13 cellular contexts compared by ENCODE assay signal in genomic region chr1:204130989-204131892, GRCh38. TPM values are rescaled to one million over a fixed set of nuclear protein-coding genes. Genes with fewer than 3 reads are reported as not detected.
DNase-seq lines count a peak whose midpoint lies in the region.
"Had no signal": no experiment of that assay in that cellular context is flagged by ENCODE, and none has a peak within 500 bp of the region (broad histone marks: within the 10 kb centered on the region; RNA-seq: fewer than 3 reads in every experiment).

No MANE protein-coding gene starts in this region.

- H3K36me3 ChIP-seq in adipocyte (ENCODE audit: control insufficient read depth, insufficient read depth, low read length, severe bottlenecking) (peaks cover 3% of the 10 kb centered on the region), subcutaneous abdominal adipose tissue (ENCODE audit: control insufficient read depth in 5 of 5, insufficient read depth in 5 of 5, low read length in 5 of 5) (peaks cover 0 to 14% (median 6%) of the 10 kb centered on the region in 5 donors)

- no peaks in the 10 kb centered on the region for H3K9me3 ChIP-seq in adipocyte (ENCODE audit: control insufficient read depth, low read length)
- H3K9me3 ChIP-seq in subcutaneous abdominal adipose tissue (ENCODE audit: control insufficient read depth in 5 of 5, low read length in 5 of 5) = no peaks in the 10 kb centered on the region
- H3K9me3 ChIP-seq: psoas muscle, tibial nerve had no signal

- DNase-seq in HK-2 (ENCODE audit: unreplicated experiment) (peak; percentile 77), adipocyte (ENCODE audit: low read depth) (peak; percentile 86), hepatic stellate cell (ENCODE audit: low spot score) (peak; percentile 92), cerebellum (ENCODE audit: low spot score) (no peak), NCI-H524 (lab: John Stamatoyannopoulos, UW) (no peak), NCI-H2227 (lab: John Stamatoyannopoulos, UW; ENCODE audit: unreplicated experiment) (no peak), NCI-H2029 treated with DMSO at 0.1 percent for 48 hours (lab: John Stamatoyannopoulos, UW) (no peak)
- DNase-seq: activated CD8-positive, alpha-beta memory T cell treated with anti-CD3 and anti-CD28 coated beads for 24 hours; erythroblast; NCI-H748 treated with DMSO at 0.1 percent for 48 hours had no signal

- H3K9ac ChIP-seq in adipocyte (ENCODE audit: low read length) (peak overlapping the region; percentile 27), subcutaneous abdominal adipose tissue (ENCODE audit: low read length in 5 of 5) (no peak overlapping the region)

- H3K27me3 ChIP-seq in adipocyte (replicated peaks; ENCODE audit: control insufficient read depth, insufficient read depth, low read length) (no peaks in the 10 kb centered on the region), subcutaneous abdominal adipose tissue (ENCODE audit: control insufficient read depth in 5 of 5, insufficient read depth in 4 of 5, low read length in 5 of 5) (peaks cover 0 to 4% (median 0%) of the 10 kb centered on the region in 5 donors)
- H3K27me3 ChIP-seq: tibial nerve had no signal

- no peak overlapping the region for H3K4me3 ChIP-seq in adipocyte (ENCODE audit: low read length)
- H3K4me3 ChIP-seq in subcutaneous abdominal adipose tissue (ENCODE audit: low read depth in 1 of 5, low read length in 5 of 5) = no peak overlapping the region
- H3K4me3 ChIP-seq: psoas muscle, tibial nerve had no signal

- H3K4me1 ChIP-seq in adipocyte (ENCODE audit: control insufficient read depth, insufficient read depth, low read length) (peaks cover 36% of the 10 kb centered on the region), subcutaneous abdominal adipose tissue (ENCODE audit: control insufficient read depth in 5 of 5, insufficient read depth in 5 of 5, low read length in 5 of 5) (peaks cover 10 to 43% (median 24%) of the 10 kb centered on the region in 5 donors)

- peak overlapping the region; percentile 37 for H3K27ac ChIP-seq in subcutaneous abdominal adipose tissue (ENCODE audit: low read depth, low read length)
- H3K27ac ChIP-seq: psoas muscle had no signal

RNA-seq across cellular contexts. Expression of gene ETNK2, which starts 20.6 kb away (rescaled TPM):
- 14.6 TPM for total RNA-seq in cerebellum

RNA-seq across cellular contexts. Expression of gene REN, which starts 34.9 kb away (rescaled TPM):
- total RNA-seq in cerebellum = not detected
- total RNA-seq: psoas muscle, tibial nerve had no signal

RNA-seq across cellular contexts. Expression of gene SOX13, which starts 58.3 kb away (rescaled TPM):
- total RNA-seq in cerebellum = 6.6 TPM

Comparison
In these comparisons a context has a peak if more than half of its experiments do, and no peak if none do; other contexts are left out.
1. DNase-seq: peak in HK-2 (single experiment), adipocyte (single experiment) and hepatic stellate cell (single experiment); none in cerebellum (single experiment), NCI-H524 (0 of 2), NCI-H2227 (single experiment) and NCI-H2029 treated with DMSO at 0.1 percent for 48 hours (single experiment).